ENCODE assay signal across 20 cellular contexts in genomic region chr20:44173116-44173515, GRCh38. TPM values are rescaled to one million over a fixed set of nuclear protein-coding genes. Genes with fewer than 3 reads are reported as not detected.
"Had no signal": no experiment of that assay in that cellular context is flagged by ENCODE, and none has a peak within 500 bp of the region (broad histone marks: within the 10 kb centered on the region; RNA-seq: fewer than 3 reads in every experiment).

No MANE protein-coding gene starts in this region.

- H3K4me3 ChIP-seq: neural progenitor cell, pancreas had no signal

- FAIRE-seq: frontal cortex, islet of Langerhans, pancreas had no signal

- H3K9me3 ChIP-seq: pancreas had no signal

- H3K4me1 Mint-ChIP-seq: activated CD4-positive, alpha-beta T cell treated with anti-CD3 and anti-CD28 coated beads, Interleukin-2, amount 10 ng/mL, durations not matched to agents 7 days and 5 days; naive B cell had no signal

- H3K27ac Mint-ChIP-seq: activated CD4-positive, alpha-beta T cell treated with anti-CD3 and anti-CD28 coated beads, Interleukin-2, amount 10 ng/mL, durations not matched to agents 7 days and 5 days; activated naive CD8-positive, alpha-beta T cell; activated T-cell treated with anti-CD3 and anti-CD28 coated beads, Interleukin-2, amount 50 U/mL, for 72 hours; brain; dendritic cell treated with granulocyte-macrophage colony-stimulating factor and Interleukin-4, amounts not matched to agents 40 ng/mL and 50 ng/mL, for 4 days; neural progenitor cell had no signal

- H2AFZ ChIP-seq: neural progenitor cell had no signal

- H3K36me3 Mint-ChIP-seq: brain, naive B cell, neural progenitor cell had no signal

- H3K27me3 ChIP-seq: neural progenitor cell, pancreas had no signal

- H3K27ac ChIP-seq: neural progenitor cell, pancreas had no signal

- H3K36me3 ChIP-seq: neural progenitor cell, pancreas had no signal

- H3K9ac ChIP-seq: neural progenitor cell had no signal

- H3K4me2 ChIP-seq: neural progenitor cell had no signal

- H3K9me3 Mint-ChIP-seq: activated CD4-positive, alpha-beta T cell treated with anti-CD3 and anti-CD28 coated beads, Interleukin-2, amount 10 ng/mL, durations not matched to agents 7 days and 5 days; activated T-cell treated with anti-CD3 and anti-CD28 coated beads, Interleukin-2, amount 50 U/mL, for 72 hours; brain; dendritic cell treated with granulocyte-macrophage colony-stimulating factor and Interleukin-4, amounts not matched to agents 40 ng/mL and 50 ng/mL, for 4 days; neural progenitor cell had no signal

- H3K4me1 ChIP-seq: neural progenitor cell, pancreas had no signal

- DNase-seq: activated CD4-positive, alpha-beta T cell treated with anti-CD3 and anti-CD28 coated beads, Interleukin-2, amount 10 ng/mL, durations not matched to agents 7 days and 5 days; activated CD8-positive, alpha-beta memory T cell treated with anti-CD3 and anti-CD28 coated beads, Interleukin-2, amount 50 U/mL, for 48 hours; activated gamma-delta T cell; activated T-cell treated with anti-CD3 and anti-CD28 coated beads, Interleukin-2, amount 50 U/mL, for 72 hours; amygdala; cerebellar nuclear complex; effector memory CD4-positive, alpha-beta T cell; mammary epithelial cell; naive B cell; pancreas; retina; stimulated activated CD4-positive, alpha-beta T cell treated with anti-CD3 and anti-CD28 coated beads, Interleukin-4, amount 100 ng/mL, for 24 hours; stimulated activated naive CD4-positive, alpha-beta T cell treated with Interleukin-2 at 50 U/mL for 16 hours; SW 1271 had no signal

- H3K4me3 Mint-ChIP-seq: activated CD4-positive, alpha-beta T cell treated with anti-CD3 and anti-CD28 coated beads, Interleukin-2, amount 10 ng/mL, durations not matched to agents 7 days and 5 days; activated naive CD8-positive, alpha-beta T cell; activated T-cell treated with anti-CD3 and anti-CD28 coated beads, Interleukin-2, amount 50 U/mL, for 72 hours; brain; dendritic cell treated with granulocyte-macrophage colony-stimulating factor and Interleukin-4, amounts not matched to agents 40 ng/mL and 50 ng/mL, for 4 days; naive B cell; neural progenitor cell had no signal

RNA-seq across cellular contexts. Expression of gene JPH2, which starts 13.9 kb away (rescaled TPM):
- total RNA-seq: activated CD4-positive, alpha-beta T cell treated with anti-CD3 and anti-CD28 coated beads, Interleukin-2, amount 10 ng/mL, durations not matched to agents 7 days and 5 days had no signal
